Comparison of ENCODE assay signal across 10 cellular contexts in genomic region chr9:135468866-135469521, GRCh38. TPM values are rescaled to one million over a fixed set of nuclear protein-coding genes. Genes with fewer than 3 reads are reported as not detected.
A peak's percentile ranks its signal among the peaks of the same experiment; 100 is the strongest.
DNase-seq lines count a peak whose midpoint lies in the region; ATAC-seq and TF ChIP-seq lines count a peak whose summit lies in the region.
"Had no signal": no experiment of that assay in that cellular context is flagged by ENCODE, and none has a peak within 500 bp of the region (broad histone marks: within the 10 kb centered on the region; RNA-seq: fewer than 3 reads in every experiment).

No MANE protein-coding gene starts in this region.

- intact Hi-C loops in Right ventricle myocardium superior (cut with DNase I), result no loop called here

- no peaks in the 10 kb centered on the region for H3K36me3 ChIP-seq in ACC112 (ENCODE audit: insufficient read depth, low read length)

- H3K79me2 ChIP-seq in ACC112 (ENCODE audit: control insufficient read depth, insufficient read depth, low read length, unreplicated experiment), result no peaks in the 10 kb centered on the region

- no peaks in the 10 kb centered on the region for H3K27me3 Mint-ChIP-seq in mesothelial cell of epicardium (ENCODE audit: low read depth)

- no peak overlapping the region for H3K27ac ChIP-seq in ACC112 (ENCODE audit: low read depth, low read length)

- H3K9me3 Mint-ChIP-seq in mesothelial cell of epicardium, result no peaks in the 10 kb centered on the region

- H3K4me3 Mint-ChIP-seq in mesothelial cell of epicardium, result peak overlapping the region; percentile 51

- peak overlapping the region; percentile 40; the same call in 1 of the 2 replicates for H3K4me3 ChIP-seq in ACC112 (ENCODE audit: low read depth, low read length)

- ATAC-seq in GM21447 (IDR thresholded peaks at IDR 0.05; ENCODE audit: unreplicated experiment), result no peak
- no peak for ATAC-seq in Right ventricle myocardium superior (ENCODE audit: poor library complexity)
- no peak for ATAC-seq in HG03097 (IDR thresholded peaks at IDR 0.05; ENCODE audit: low FRiP score, unreplicated experiment)
- ATAC-seq in HG02970 (IDR thresholded peaks at IDR 0.05; ENCODE audit: low FRiP score, unreplicated experiment), result no peak

- H2AFZ ChIP-seq in ACC112 (ENCODE audit: low read length, unreplicated experiment), result no peak overlapping the region

- peak overlapping the region; percentile 71 for H3K27ac Mint-ChIP-seq in mesothelial cell of epicardium

- peaks cover 11% of the 10 kb centered on the region for H3K4me1 ChIP-seq in ACC112 (ENCODE audit: control insufficient read depth, insufficient read depth, low read length, unreplicated experiment)

- no peaks in the 10 kb centered on the region for H3K36me3 Mint-ChIP-seq in mesothelial cell of epicardium

- no peak for TF ChIP-seq CTCF in mesothelial cell of epicardium (IDR thresholded peaks at IDR 0.05; ENCODE audit: unreplicated experiment)

- peaks cover 22% of the 10 kb centered on the region for H3K4me1 Mint-ChIP-seq in mesothelial cell of epicardium

- H3K27me3 ChIP-seq in ACC112 (ENCODE audit: insufficient read depth, low read length), result no peaks in the 10 kb centered on the region

- DNase-seq in NCI-H460 (ENCODE audit: extremely low read depth, low read depth) (peak; percentile 66), mesothelial cell of epicardium (ENCODE audit: low spot score in 2 of 2, unreplicated experiment in 2 of 2) (no peak), Right ventricle myocardium superior (no peak)
- peak; percentile 68 to 77 for DNase-seq in activated T-cell treated with anti-CD3 and anti-CD28 coated beads, Interleukin-2, amount 50 U/mL, for 48 hours
- DNase-seq: COR-L47, midbrain had no signal

RNA-seq across cellular contexts. Expression of gene PPP1R26, which starts 10.6 kb away (rescaled TPM):
- total RNA-seq in NCI-H460 (2014; rRNA removed; shearing (Covaris generic)), result 37.3 and 39.3 TPM in 2 replicates
- polyA plus RNA-seq in NCI-H460 (2014; cell fraction: nucleus; rRNA removed), result 42.6 and 55.0 TPM in 2 replicates
- 25.9 to 27.9 TPM (median 26.9 TPM) in 3 replicates for total RNA-seq in mesothelial cell of epicardium
- 23.3 TPM for total RNA-seq in Right ventricle myocardium superior

RNA-seq across cellular contexts. Expression of gene MRPS2, which starts 31.5 kb away (rescaled TPM):
- total RNA-seq in NCI-H460 (2014; rRNA removed; shearing (Covaris generic)), result 170 and 184 TPM in 2 replicates
- polyA plus RNA-seq in NCI-H460 (2014; cell fraction: nucleus; rRNA removed), result 113 and 131 TPM in 2 replicates
- total RNA-seq in mesothelial cell of epicardium (38.4 to 46.0 TPM (median 42.1 TPM) in 3 replicates), Right ventricle myocardium superior (41.7 TPM)

RNA-seq across cellular contexts. Expression of gene LCN1, which starts 52.2 kb away (rescaled TPM):
- total RNA-seq in NCI-H460 (2014; rRNA removed; shearing (Covaris generic)), result 25.8 and 30.3 TPM in 2 replicates
- polyA plus RNA-seq in NCI-H460 (2014; cell fraction: nucleus; rRNA removed), result 22.3 and 31.0 TPM in 2 replicates
- not detected in 3 replicates for total RNA-seq in mesothelial cell of epicardium
- not detected for total RNA-seq in Right ventricle myocardium superior

Comparison
In these comparisons a context has a peak if more than half of its experiments do, and no peak if none do; other contexts are left out.
1. DNase-seq: peak in NCI-H460 (single experiment) and activated T-cell treated with anti-CD3 and anti-CD28 coated beads, Interleukin-2, amount 50 U/mL, for 48 hours (2 of 2); none in mesothelial cell of epicardium (0 of 2) and Right ventricle myocardium superior (single experiment).
2. RNA of gene LCN1, which starts 52.2 kb away (total RNA-seq): 25.8 to 30.3 TPM in NCI-H460; not detected in mesothelial cell of epicardium and not detected in Right ventricle myocardium superior (single experiment); every median in the first group is over 10 times any median in the second.